Comparison of ENCODE assay signal across 13 cellular contexts in genomic region chr2:188628989-188629889, GRCh38.
DNase-seq lines count a peak whose midpoint lies in the region; ATAC-seq and TF ChIP-seq lines count a peak whose summit lies in the region.
"Had no signal": no experiment of that assay in that cellular context is flagged by ENCODE, and none has a peak within 500 bp of the region (broad histone marks: within the 10 kb centered on the region; RNA-seq: fewer than 3 reads in every experiment).

No MANE protein-coding gene starts in this region.

- ATAC-seq in WTC11, result peak; percentile 32
- ATAC-seq in GM18868 (IDR thresholded peaks at IDR 0.05; ENCODE audit: unreplicated experiment), result no peak
- ATAC-seq: activated CD8-positive, alpha-beta T cell treated with anti-CD3 and anti-CD28 coated beads for 36 hours; Panc1 had no signal

- H3K4me3 ChIP-seq in subcutaneous abdominal adipose tissue (ENCODE audit: low read depth in 1 of 5, low read length in 5 of 5), result peak overlapping the region in 1 of 5 donors; percentile 6
- no peak overlapping the region for H3K4me3 ChIP-seq in BE2C (ENCODE audit: low read depth, low read length)

- H3K36me3 ChIP-seq in subcutaneous abdominal adipose tissue (ENCODE audit: control insufficient read depth in 5 of 5, insufficient read depth in 5 of 5, low read length in 5 of 5) (no peaks in the 10 kb centered on the region), BE2C (no peaks in the 10 kb centered on the region)

- CTCF ChIA-PET in WTC11 (lab: Charles Lee), result no interaction called here

- no peaks in the 10 kb centered on the region for H3K27me3 ChIP-seq in subcutaneous abdominal adipose tissue (ENCODE audit: control insufficient read depth in 5 of 5, insufficient read depth in 4 of 5, low read length in 5 of 5)
- H3K27me3 ChIP-seq in BE2C, result no peaks in the 10 kb centered on the region

- H3K36me3 Mint-ChIP-seq in WTC11, result no peaks in the 10 kb centered on the region

- POLR2A ChIA-PET in WTC11 (lab: Charles Lee), result no interaction called here

- no peaks in the 10 kb centered on the region for H3K4me1 Mint-ChIP-seq in WTC11

- H3K27me3 Mint-ChIP-seq in WTC11 (ENCODE audit: low read depth), result no peaks in the 10 kb centered on the region
- H3K27me3 Mint-ChIP-seq: activated CD8-positive, alpha-beta T cell treated with anti-CD3 and anti-CD28 coated beads for 36 hours had no signal

- H3K9me3 ChIP-seq in subcutaneous abdominal adipose tissue (ENCODE audit: control insufficient read depth in 5 of 5, low read length in 5 of 5) (no peaks in the 10 kb centered on the region), BE2C (no peaks in the 10 kb centered on the region)

- no peak overlapping the region for H3K4me3 Mint-ChIP-seq in WTC11
- H3K4me3 Mint-ChIP-seq: activated CD8-positive, alpha-beta T cell treated with anti-CD3 and anti-CD28 coated beads for 36 hours had no signal

- TF ChIP-seq CTCF in WTC11 (IDR thresholded peaks at IDR 0.05), result no peak
- no peak for TF ChIP-seq CTCF in BE2C (IDR thresholded peaks at IDR 0.05; ENCODE audit: low read depth, low read length)

- H3K4me1 ChIP-seq in subcutaneous abdominal adipose tissue (ENCODE audit: control insufficient read depth in 5 of 5, insufficient read depth in 5 of 5, low read length in 5 of 5) (peaks cover 7 to 20% (median 13%) of the 10 kb centered on the region in 5 donors), BE2C (no peaks in the 10 kb centered on the region)
- H3K4me1 ChIP-seq: parathyroid adenoma had no signal

- H3K27ac Mint-ChIP-seq in WTC11, result no peak overlapping the region
- H3K27ac Mint-ChIP-seq: activated CD8-positive, alpha-beta T cell treated with anti-CD3 and anti-CD28 coated beads for 36 hours had no signal

- peak; percentile 56 for DNase-seq in HCEC 1CT
- DNase-seq in WTC11 (ENCODE audit: low spot score), result no peak
- peak; percentile 90 for DNase-seq in foreskin melanocyte
- DNase-seq in BE2C, result no peak
- no peak for DNase-seq in NCI-H748 (lab: John Stamatoyannopoulos, UW; ENCODE audit: unreplicated experiment)
- no peak for DNase-seq in activated effector memory CD4-positive, alpha-beta T cell treated with anti-CD3 and anti-CD28 coated beads, Interleukin-2, amount 50 U/mL, for 16 hours
- DNase-seq: activated CD8-positive, alpha-beta T cell treated with anti-CD3 and anti-CD28 coated beads for 36 hours; central memory CD4-positive, alpha-beta T cell; MM.1S had no signal

- no peaks in the 10 kb centered on the region for H3K9me3 Mint-ChIP-seq in WTC11
- H3K9me3 Mint-ChIP-seq: activated CD8-positive, alpha-beta T cell treated with anti-CD3 and anti-CD28 coated beads for 36 hours had no signal

- peak overlapping the region; percentile 76 for H3K27ac ChIP-seq in subcutaneous abdominal adipose tissue (ENCODE audit: low read depth, low read length)
- H3K27ac ChIP-seq: parathyroid adenoma had no signal

- no peak overlapping the region for H3K9ac ChIP-seq in subcutaneous abdominal adipose tissue (ENCODE audit: low read length in 5 of 5)
- H3K9ac ChIP-seq: parathyroid adenoma had no signal

TF ChIP-seq in WTC11, 78 proteins besides CTCF, POLR2A, EP300 and RAD21:
- TF ChIP-seq SP1 (CRISPR knock-in tag; conservative IDR thresholded peaks at IDR 0.05) (no peak), TEAD4 (CRISPR knock-in tag; IDR thresholded peaks at IDR 0.05) (no peak), NFATC4 (CRISPR knock-in tag; IDR thresholded peaks at IDR 0.05) (no peak), KAT7 (CRISPR knock-in tag; IDR thresholded peaks at IDR 0.05; ENCODE audit: borderline replicate concordance) (no peak), ETV6 (CRISPR knock-in tag; IDR thresholded peaks at IDR 0.05) (no peak), NFE2L1 (CRISPR knock-in tag; IDR thresholded peaks at IDR 0.05) (no peak), PREB (CRISPR knock-in tag; IDR thresholded peaks at IDR 0.05; ENCODE audit: borderline replicate concordance) (no peak), STAT6 (CRISPR knock-in tag; conservative IDR thresholded peaks at IDR 0.05; ENCODE audit: low read depth) (no peak), ZNF423 (CRISPR knock-in tag; IDR thresholded peaks at IDR 0.05) (no peak), GRHL2 (CRISPR knock-in tag; IDR thresholded peaks at IDR 0.05; ENCODE audit: insufficient replicate concordance, severe bottlenecking) (no peak), ERG (CRISPR knock-in tag; IDR thresholded peaks at IDR 0.05) (no peak), HMGXB4 (CRISPR knock-in tag; IDR thresholded peaks at IDR 0.05) (no peak), TCF7 (CRISPR knock-in tag; IDR thresholded peaks at IDR 0.05; ENCODE audit: low read depth) (no peak)

Comparison
In these comparisons a context has a peak if more than half of its experiments do, and no peak if none do; other contexts are left out.
1. DNase-seq: peak in HCEC 1CT (single experiment) and foreskin melanocyte (single experiment); none in WTC11 (single experiment), BE2C (single experiment), NCI-H748 (single experiment) and activated effector memory CD4-positive, alpha-beta T cell treated with anti-CD3 and anti-CD28 coated beads, Interleukin-2, amount 50 U/mL, for 16 hours (single experiment).